2 cellular contexts compared by ENCODE assay signal in the genomic region with DNA sequence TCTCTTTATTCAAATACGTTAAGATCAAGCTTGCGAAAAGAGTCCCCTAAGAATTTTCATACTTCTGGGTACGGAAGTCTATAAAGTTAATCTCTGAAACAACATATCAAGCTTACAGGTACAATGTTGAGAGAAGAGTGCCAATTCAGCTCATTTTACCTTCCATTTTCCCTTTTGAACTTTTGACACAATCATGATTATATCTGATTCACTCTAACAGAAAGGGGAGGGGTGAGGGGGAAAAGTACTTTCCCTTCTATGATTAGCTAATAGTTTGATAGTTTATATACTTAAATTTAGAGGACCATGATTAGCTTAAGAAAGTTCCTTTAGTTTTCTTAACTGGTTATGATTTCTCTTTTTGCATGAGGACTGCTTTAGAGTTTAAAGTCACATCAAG.
TF ChIP-seq lines count a peak whose summit lies in the region.

No MANE protein-coding gene starts in this region.

TF ChIP-seq in K562, 482 proteins besides CTCF, POLR2A, EP300 and RAD21 (continued from another document):
- TF ChIP-seq, protein P1, sequence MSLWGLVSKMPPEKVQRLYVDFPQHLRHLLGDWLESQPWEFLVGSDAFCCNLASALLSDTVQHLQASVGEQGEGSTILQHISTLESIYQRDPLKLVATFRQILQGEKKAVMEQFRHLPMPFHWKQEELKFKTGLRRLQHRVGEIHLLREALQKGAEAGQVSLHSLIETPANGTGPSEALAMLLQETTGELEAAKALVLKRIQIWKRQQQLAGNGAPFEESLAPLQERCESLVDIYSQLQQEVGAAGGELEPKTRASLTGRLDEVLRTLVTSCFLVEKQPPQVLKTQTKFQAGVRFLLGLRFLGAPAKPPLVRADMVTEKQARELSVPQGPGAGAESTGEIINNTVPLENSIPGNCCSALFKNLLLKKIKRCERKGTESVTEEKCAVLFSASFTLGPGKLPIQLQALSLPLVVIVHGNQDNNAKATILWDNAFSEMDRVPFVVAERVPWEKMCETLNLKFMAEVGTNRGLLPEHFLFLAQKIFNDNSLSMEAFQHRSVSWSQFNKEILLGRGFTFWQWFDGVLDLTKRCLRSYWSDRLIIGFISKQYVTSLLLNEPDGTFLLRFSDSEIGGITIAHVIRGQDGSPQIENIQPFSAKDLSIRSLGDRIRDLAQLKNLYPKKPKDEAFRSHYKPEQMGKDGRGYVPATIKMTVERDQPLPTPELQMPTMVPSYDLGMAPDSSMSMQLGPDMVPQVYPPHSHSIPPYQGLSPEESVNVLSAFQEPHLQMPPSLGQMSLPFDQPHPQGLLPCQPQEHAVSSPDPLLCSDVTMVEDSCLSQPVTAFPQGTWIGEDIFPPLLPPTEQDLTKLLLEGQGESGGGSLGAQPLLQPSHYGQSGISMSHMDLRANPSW (CRISPR knock-in tag; IDR thresholded peaks at IDR 0.05), result no peak
- TF ChIP-seq ZNF699 (CRISPR knock-in tag; IDR thresholded peaks at IDR 0.05; ENCODE audit: insufficient replicate concordance) (no peak), OTX1 (CRISPR knock-in tag; IDR thresholded peaks at IDR 0.05) (no peak), PRPF4 (IDR thresholded peaks at IDR 0.05; ENCODE audit: insufficient read depth, low read depth, low read length, poor library complexity, severe bottlenecking) (no peak), TBL1XR1 (IDR thresholded peaks at IDR 0.05; ENCODE audit: low read length in 2 of 2) (no peak), ZNF586 (CRISPR knock-in tag; conservative IDR thresholded peaks at IDR 0.05) (no peak), ZNF436 (CRISPR knock-in tag; IDR thresholded peaks at IDR 0.05) (no peak), ZBTB7A (IDR thresholded peaks at IDR 0.05; ENCODE audit: borderline replicate concordance, control insufficient read depth, low read depth, low read length) (no peak), KDM5B (IDR thresholded peaks at IDR 0.05; ENCODE audit: insufficient replicate concordance, low read depth, low read length) (no peak)
- TF ChIP-seq, protein P2, sequence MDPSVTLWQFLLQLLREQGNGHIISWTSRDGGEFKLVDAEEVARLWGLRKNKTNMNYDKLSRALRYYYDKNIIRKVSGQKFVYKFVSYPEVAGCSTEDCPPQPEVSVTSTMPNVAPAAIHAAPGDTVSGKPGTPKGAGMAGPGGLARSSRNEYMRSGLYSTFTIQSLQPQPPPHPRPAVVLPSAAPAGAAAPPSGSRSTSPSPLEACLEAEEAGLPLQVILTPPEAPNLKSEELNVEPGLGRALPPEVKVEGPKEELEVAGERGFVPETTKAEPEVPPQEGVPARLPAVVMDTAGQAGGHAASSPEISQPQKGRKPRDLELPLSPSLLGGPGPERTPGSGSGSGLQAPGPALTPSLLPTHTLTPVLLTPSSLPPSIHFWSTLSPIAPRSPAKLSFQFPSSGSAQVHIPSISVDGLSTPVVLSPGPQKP (CRISPR knock-in tag; IDR thresholded peaks at IDR 0.05), result no peak

TF ChIP-seq in WTC11, 78 proteins besides CTCF, POLR2A, EP300 and RAD21:
- TF ChIP-seq, protein P3, sequence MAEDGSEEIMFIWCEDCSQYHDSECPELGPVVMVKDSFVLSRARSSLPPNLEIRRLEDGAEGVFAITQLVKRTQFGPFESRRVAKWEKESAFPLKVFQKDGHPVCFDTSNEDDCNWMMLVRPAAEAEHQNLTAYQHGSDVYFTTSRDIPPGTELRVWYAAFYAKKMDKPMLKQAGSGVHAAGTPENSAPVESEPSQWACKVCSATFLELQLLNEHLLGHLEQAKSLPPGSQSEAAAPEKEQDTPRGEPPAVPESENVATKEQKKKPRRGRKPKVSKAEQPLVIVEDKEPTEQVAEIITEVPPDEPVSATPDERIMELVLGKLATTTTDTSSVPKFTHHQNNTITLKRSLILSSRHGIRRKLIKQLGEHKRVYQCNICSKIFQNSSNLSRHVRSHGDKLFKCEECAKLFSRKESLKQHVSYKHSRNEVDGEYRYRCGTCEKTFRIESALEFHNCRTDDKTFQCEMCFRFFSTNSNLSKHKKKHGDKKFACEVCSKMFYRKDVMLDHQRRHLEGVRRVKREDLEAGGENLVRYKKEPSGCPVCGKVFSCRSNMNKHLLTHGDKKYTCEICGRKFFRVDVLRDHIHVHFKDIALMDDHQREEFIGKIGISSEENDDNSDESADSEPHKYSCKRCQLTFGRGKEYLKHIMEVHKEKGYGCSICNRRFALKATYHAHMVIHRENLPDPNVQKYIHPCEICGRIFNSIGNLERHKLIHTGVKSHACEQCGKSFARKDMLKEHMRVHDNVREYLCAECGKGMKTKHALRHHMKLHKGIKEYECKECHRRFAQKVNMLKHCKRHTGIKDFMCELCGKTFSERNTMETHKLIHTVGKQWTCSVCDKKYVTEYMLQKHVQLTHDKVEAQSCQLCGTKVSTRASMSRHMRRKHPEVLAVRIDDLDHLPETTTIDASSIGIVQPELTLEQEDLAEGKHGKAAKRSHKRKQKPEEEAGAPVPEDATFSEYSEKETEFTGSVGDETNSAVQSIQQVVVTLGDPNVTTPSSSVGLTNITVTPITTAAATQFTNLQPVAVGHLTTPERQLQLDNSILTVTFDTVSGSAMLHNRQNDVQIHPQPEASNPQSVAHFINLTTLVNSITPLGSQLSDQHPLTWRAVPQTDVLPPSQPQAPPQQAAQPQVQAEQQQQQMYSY (CRISPR knock-in tag; IDR thresholded peaks at IDR 0.05), result no peak
